ENCODE assay signal across 8 cellular contexts in the genomic region with DNA sequence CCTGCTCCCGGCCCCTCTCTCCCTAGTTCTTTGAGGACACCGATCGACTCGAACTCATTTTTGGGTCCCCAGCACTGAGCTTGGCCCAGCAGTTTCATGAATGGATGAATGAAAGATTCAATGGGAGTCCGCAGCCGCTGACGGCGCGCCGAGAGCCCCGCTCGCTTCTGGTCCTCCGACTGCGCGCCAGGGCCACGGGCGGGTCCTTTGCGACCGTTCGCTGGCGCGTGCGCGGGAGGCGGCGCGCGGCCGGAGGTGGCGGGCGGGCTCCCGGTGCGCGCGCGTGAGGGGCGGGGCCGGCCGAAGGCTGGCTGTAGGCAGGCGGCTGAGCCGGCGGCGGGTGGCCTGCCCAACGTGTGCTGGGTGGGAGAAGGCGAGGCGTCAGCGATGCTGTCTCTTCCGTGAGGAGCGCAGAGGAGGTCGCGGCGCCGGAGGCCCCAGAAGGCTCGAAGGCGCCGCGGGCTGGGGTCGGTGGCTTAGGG. TPM values are rescaled to one million over a fixed set of nuclear protein-coding genes. Genes with fewer than 3 reads are reported as not detected.
DNase-seq lines count a peak whose midpoint lies in the region; ATAC-seq and TF ChIP-seq lines count a peak whose summit lies in the region.

MAST2 (plus strand) TSS at position 314 of the 482 bp plus-strand sequence. CDS start 284 bp downstream, outside the sequence.

- peaks cover 30% of the 10 kb centered on the region for H3K4me1 ChIP-seq in Karpas-422 (ENCODE audit: low read length)

- H3K9me3 ChIP-seq in Karpas-422 (ENCODE audit: low read length), result no peaks in the 10 kb centered on the region

- peak within 1 kb of the TSS; percentile 79 to 88 for H3K27ac Mint-ChIP-seq in natural killer cell
- peak within 1 kb of the TSS; percentile 87 for H3K27ac Mint-ChIP-seq in stimulated activated naive B cell treated with anti-CD40 and anti-IgM and Interleukin-4, amounts not matched to agents 10 μg/mL and 1 μg/mL and 100 μg/mL, for 72 hours

- no peaks in the 10 kb centered on the region for H3K9me2 ChIP-seq in Karpas-422 (replicated peaks; ENCODE audit: insufficient read depth, low read length)

- peaks cover 46% of the 10 kb centered on the region for H3K79me2 ChIP-seq in Karpas-422 (ENCODE audit: low read length)

- H3K4me3 Mint-ChIP-seq in natural killer cell, result peak within 1 kb of the TSS; percentile 92
- peak within 1 kb of the TSS; percentile 94 for H3K4me3 Mint-ChIP-seq in stimulated activated naive B cell treated with anti-CD40 and anti-IgM and Interleukin-4, amounts not matched to agents 10 μg/mL and 1 μg/mL and 100 μg/mL, for 72 hours

- peak within 1 kb of the TSS; percentile 92 for H3K9ac ChIP-seq in Karpas-422 (ENCODE audit: low read length)

- peak; percentile 90 for ATAC-seq in GM21825 (IDR thresholded peaks at IDR 0.05; ENCODE audit: unreplicated experiment)
- peak; percentile 95 to 98 (median 96) for ATAC-seq in natural killer cell
- ATAC-seq in stimulated activated naive B cell treated with anti-CD40 and anti-IgM and Interleukin-4, amounts not matched to agents 10 μg/mL and 1 μg/mL and 100 μg/mL, for 72 hours (replicated peaks), result peak; percentile 95 to 98

- H3K27me3 ChIP-seq in Karpas-422 (ENCODE audit: low read length), result no peaks in the 10 kb centered on the region

- H4K20me1 ChIP-seq in Karpas-422 (ENCODE audit: insufficient read depth, low read depth, low read length), result no peaks in the 10 kb centered on the region

- H3K4me1 Mint-ChIP-seq in natural killer cell, result peaks cover 16 to 31% of the 10 kb centered on the region in 2 donors
- H3K4me1 Mint-ChIP-seq in stimulated activated naive B cell treated with anti-CD40 and anti-IgM and Interleukin-4, amounts not matched to agents 10 μg/mL and 1 μg/mL and 100 μg/mL, for 72 hours, result peaks cover 23 to 38% of the 10 kb centered on the region in 2 donors

- peak; percentile 93 for DNase-seq in DMS79 treated with DMSO at 0.1 percent for 48 hours (lab: John Stamatoyannopoulos, UW)
- peak; percentile 97 for DNase-seq in Karpas-422
- peak; percentile 89 for DNase-seq in RPMI7951 (ENCODE audit: low read depth)
- peak; percentile 54 to 78 for DNase-seq in activated T-helper 1 cell treated with anti-CD3 and anti-CD28 coated beads, Interleukin-2, amount 50 U/mL, for 16 hours (ENCODE audit: low read depth in 1 of 2, low spot score in 1 of 2)
- peak; percentile 75 for DNase-seq in fibroblast of peridontal ligament (ENCODE audit: extremely low read depth)
- peak; percentile 85 for DNase-seq in natural killer cell
- DNase-seq in stimulated activated naive B cell treated with anti-CD40 and anti-IgM and Interleukin-4, amounts not matched to agents 10 μg/mL and 1 μg/mL and 100 μg/mL, for 72 hours, result peak; percentile 85

- H3K9me3 Mint-ChIP-seq in natural killer cell, result no peaks in the 10 kb centered on the region
- no peaks in the 10 kb centered on the region for H3K9me3 Mint-ChIP-seq in stimulated activated naive B cell treated with anti-CD40 and anti-IgM and Interleukin-4, amounts not matched to agents 10 μg/mL and 1 μg/mL and 100 μg/mL, for 72 hours

- H3K4me3 ChIP-seq in Karpas-422 (ENCODE audit: low read length), result peak within 1 kb of the TSS; percentile 75

- peak within 1 kb of the TSS; percentile 86 for H3K27ac ChIP-seq in Karpas-422 (ENCODE audit: low read length)

- H2AFZ ChIP-seq in Karpas-422 (ENCODE audit: low read length), result peak within 1 kb of the TSS; percentile 80

- no peaks in the 10 kb centered on the region for H3K27me3 Mint-ChIP-seq in natural killer cell (ENCODE audit: low read depth in 2 of 2)
- H3K27me3 Mint-ChIP-seq in stimulated activated naive B cell treated with anti-CD40 and anti-IgM and Interleukin-4, amounts not matched to agents 10 μg/mL and 1 μg/mL and 100 μg/mL, for 72 hours, result no peaks in the 10 kb centered on the region

- intact Hi-C loops in natural killer cell (cut with micrococcal nuclease), result loop anchor here (1.0 to 5.0 kb wide), 2 partner anchors 53 to 116 kb away; partner anchors contain the start of genes GPBP1L1, IPP and TMEM69

- H3K36me3 ChIP-seq in Karpas-422 (ENCODE audit: insufficient read depth, low read length), result peaks cover 25% of the 10 kb centered on the region; the same call in 1 of the 2 replicates

- H3K4me2 ChIP-seq in Karpas-422 (ENCODE audit: low read depth, low read length, poor library complexity, severe bottlenecking), result peak within 1 kb of the TSS; percentile 82

- TF ChIP-seq CTCF in natural killer cell (IDR thresholded peaks at IDR 0.05), result no peak

- H3K36me3 Mint-ChIP-seq in natural killer cell, result no peaks in the 10 kb centered on the region
- peaks cover 9 to 15% of the 10 kb centered on the region in 2 donors for H3K36me3 Mint-ChIP-seq in stimulated activated naive B cell treated with anti-CD40 and anti-IgM and Interleukin-4, amounts not matched to agents 10 μg/mL and 1 μg/mL and 100 μg/mL, for 72 hours

RNA-seq across cellular contexts. Expression of gene MAST2, which starts in this region (rescaled TPM):
- total RNA-seq in Karpas-422 (2014; rRNA removed; shearing (Covaris generic); ENCODE audit: low replicate concordance), result 49.5 and 52.8 TPM in 2 replicates
- 13.1 and 14.2 TPM in 2 replicates for total RNA-seq in RPMI7951 (2014; rRNA removed; shearing (Covaris generic))
- 10 to 100 TPM; 25.3 to 28.6 (median 27.9) TPM for total RNA-seq in natural killer cell

Comparison
In these comparisons a context has a peak if more than half of its experiments do, and no peak if none do; other contexts are left out.
1. Peak in every context shown above with its lines: DNase-seq, ATAC-seq, H3K4me3 ChIP-seq and H3K27ac ChIP-seq.